1 cellular context compared by ENCODE assay signal in the genomic region with DNA sequence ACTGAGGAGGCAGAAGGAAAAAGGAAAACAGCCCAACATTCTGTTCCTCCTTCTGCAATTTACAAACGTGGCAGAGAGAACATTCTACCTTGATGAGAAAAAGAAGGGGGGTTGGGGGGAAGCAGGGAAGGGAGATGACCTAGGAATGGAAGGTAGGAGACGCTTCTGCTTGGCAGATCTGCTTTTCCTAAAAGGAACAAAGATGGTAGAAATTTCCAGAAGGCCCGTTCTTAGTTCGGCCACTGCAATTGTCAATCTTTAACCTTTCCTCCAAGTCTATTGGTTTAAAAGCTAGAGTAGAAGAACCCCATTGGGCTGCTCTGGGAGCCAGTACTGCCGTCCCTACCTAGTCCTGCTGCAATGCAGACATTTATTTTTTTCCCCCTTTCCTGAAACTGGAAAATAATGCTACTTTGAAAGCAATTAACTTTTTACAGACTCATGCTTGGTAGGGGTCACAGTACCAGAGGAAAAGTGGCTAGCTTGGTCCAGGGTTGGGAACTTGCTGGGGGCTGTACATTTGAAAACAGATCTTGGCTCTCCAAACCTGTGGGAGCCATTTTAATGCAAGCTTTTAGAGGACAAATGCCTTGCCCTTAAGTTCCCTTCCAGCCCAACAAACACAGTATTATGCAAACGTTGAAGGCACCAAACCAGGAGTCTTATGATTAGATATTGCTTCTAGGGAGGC.
TF ChIP-seq lines count a peak whose summit lies in the region.

No MANE protein-coding gene starts in this region.

TF ChIP-seq in HepG2, 621 proteins besides CTCF, POLR2A, EP300 and RAD21 (continued from another document and continues in another):
- no peak for TF ChIP-seq ZNF318 (CRISPR knock-in tag; IDR thresholded peaks at IDR 0.05)
- TF ChIP-seq TSC22D2 (CRISPR knock-in tag; IDR thresholded peaks at IDR 0.05; ENCODE audit: borderline replicate concordance) = peak; percentile 26; the same call in 1 of the 2 replicates
- TF ChIP-seq ZNF430 (CRISPR knock-in tag; IDR thresholded peaks at IDR 0.05) = 0 out of 2 replicates have a peak, but pooled peaks have one; percentile 24
- TF ChIP-seq ZSCAN25 (CRISPR knock-in tag; IDR thresholded peaks at IDR 0.05) = no peak
- peak; percentile 86; the same call in 1 of the 2 replicates for TF ChIP-seq RNF219 (CRISPR knock-in tag; IDR thresholded peaks at IDR 0.05)
- 0 out of 2 replicates have a peak, but pooled peaks have one; percentile 10 for TF ChIP-seq MYNN (CRISPR knock-in tag; IDR thresholded peaks at IDR 0.05; ENCODE audit: low read depth)
- TF ChIP-seq, protein P1, sequence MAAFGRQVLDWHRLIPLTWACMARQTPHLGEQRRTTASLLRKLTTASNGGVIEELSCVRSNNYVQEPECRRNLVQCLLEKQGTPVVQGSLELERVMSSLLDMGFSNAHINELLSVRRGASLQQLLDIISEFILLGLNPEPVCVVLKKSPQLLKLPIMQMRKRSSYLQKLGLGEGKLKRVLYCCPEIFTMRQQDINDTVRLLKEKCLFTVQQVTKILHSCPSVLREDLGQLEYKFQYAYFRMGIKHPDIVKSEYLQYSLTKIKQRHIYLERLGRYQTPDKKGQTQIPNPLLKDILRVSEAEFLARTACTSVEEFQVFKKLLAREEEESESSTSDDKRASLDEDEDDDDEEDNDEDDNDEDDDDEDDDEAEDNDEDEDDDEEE (CRISPR knock-in tag; IDR thresholded peaks at IDR 0.05) = no peak
- TF ChIP-seq ZNF331 (CRISPR knock-in tag; IDR thresholded peaks at IDR 0.05) = 0 out of 2 replicates have a peak, but pooled peaks have one; percentile 16
- peak; percentile 75; the same call in 1 of the 2 replicates for TF ChIP-seq ZSCAN30 (CRISPR knock-in tag; IDR thresholded peaks at IDR 0.05)
- TF ChIP-seq ZNF7 (CRISPR knock-in tag; IDR thresholded peaks at IDR 0.05) = peak; percentile 50; the same call in 1 of the 2 replicates
- TF ChIP-seq YY1 (IDR thresholded peaks at IDR 0.05; ENCODE audit: insufficient read depth, insufficient replicate concordance, low read depth, low read length) = peak; percentile 53
- no peak for TF ChIP-seq ZNF788 (CRISPR knock-in tag; IDR thresholded peaks at IDR 0.05; ENCODE audit: borderline replicate concordance)
- peak; percentile 68 for TF ChIP-seq NFYC (CRISPR knock-in tag; IDR thresholded peaks at IDR 0.05)
- TF ChIP-seq, protein P2, sequence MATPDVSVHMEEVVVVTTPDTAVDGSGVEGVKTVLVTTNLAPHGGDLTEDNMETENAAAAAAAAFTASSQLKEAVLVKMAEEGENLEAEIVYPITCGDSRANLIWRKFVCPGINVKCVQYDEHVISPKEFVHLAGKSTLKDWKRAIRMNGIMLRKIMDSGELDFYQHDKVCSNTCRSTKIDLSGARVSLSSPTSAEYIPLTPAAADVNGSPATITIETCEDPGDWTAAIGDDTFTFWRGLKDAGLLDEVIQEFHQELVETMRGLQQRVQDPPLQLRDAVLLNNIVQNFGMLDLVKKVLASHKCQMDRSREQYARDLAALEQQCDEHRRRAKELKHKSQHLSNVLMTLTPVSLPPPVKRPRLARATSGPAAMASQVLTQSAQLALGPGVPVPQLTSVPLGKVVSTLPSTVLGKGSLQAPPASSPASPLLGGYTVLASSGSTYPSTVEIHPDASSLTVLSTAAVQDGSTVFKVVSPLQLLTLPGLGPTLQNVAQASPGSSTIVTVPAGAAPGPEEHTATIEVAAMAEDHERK (CRISPR knock-in tag; IDR thresholded peaks at IDR 0.05; ENCODE audit: low read depth) = no peak
- no peak for TF ChIP-seq ZC3H13 (CRISPR knock-in tag; IDR thresholded peaks at IDR 0.05)
- peak; percentile 59; the same call in 1 of the 2 replicates for TF ChIP-seq POLR2G (IDR thresholded peaks at IDR 0.05; ENCODE audit: low read depth, low read length)
- TF ChIP-seq ZNF264 (CRISPR knock-in tag; IDR thresholded peaks at IDR 0.05) = 0 out of 2 replicates have a peak, but pooled peaks have one; percentile 27
- no peak; the same call in 1 of the 2 replicates for TF ChIP-seq PHF21A (CRISPR knock-in tag; IDR thresholded peaks at IDR 0.05)
- TF ChIP-seq IKZF5 (CRISPR knock-in tag; IDR thresholded peaks at IDR 0.05) = peak; percentile 33; the same call in 1 of the 2 replicates
- peak; percentile 77; the same call in 1 of the 2 replicates for TF ChIP-seq ZNF567 (CRISPR knock-in tag; IDR thresholded peaks at IDR 0.05; ENCODE audit: borderline replicate concordance)
- no peak for TF ChIP-seq ZNF451 (CRISPR knock-in tag; IDR thresholded peaks at IDR 0.05)
- TF ChIP-seq ZNF670 (CRISPR knock-in tag; IDR thresholded peaks at IDR 0.05; ENCODE audit: borderline replicate concordance) = 0 out of 2 replicates have a peak, but pooled peaks have one; percentile 26
- TF ChIP-seq ZBTB7A (CRISPR knock-in tag; IDR thresholded peaks at IDR 0.05) = no peak
- TF ChIP-seq ZNF562 (CRISPR knock-in tag; IDR thresholded peaks at IDR 0.05; ENCODE audit: borderline replicate concordance) = no peak
- no peak for TF ChIP-seq HNRNPL (IDR thresholded peaks at IDR 0.05; ENCODE audit: low read depth, low read length)
- no peak for TF ChIP-seq ZMAT3 (CRISPR knock-in tag; conservative IDR thresholded peaks at IDR 0.05)
- peak; percentile 29 for TF ChIP-seq ARID5B (CRISPR knock-in tag; IDR thresholded peaks at IDR 0.05)
- peak; percentile 19 for TF ChIP-seq XRCC5 (optimal IDR thresholded peaks at IDR 0.05; ENCODE audit: low read length)
- TF ChIP-seq ZNF619 (CRISPR knock-in tag; IDR thresholded peaks at IDR 0.05) = peak; percentile 19; the same call in 1 of the 2 replicates
- TF ChIP-seq, protein P3, sequence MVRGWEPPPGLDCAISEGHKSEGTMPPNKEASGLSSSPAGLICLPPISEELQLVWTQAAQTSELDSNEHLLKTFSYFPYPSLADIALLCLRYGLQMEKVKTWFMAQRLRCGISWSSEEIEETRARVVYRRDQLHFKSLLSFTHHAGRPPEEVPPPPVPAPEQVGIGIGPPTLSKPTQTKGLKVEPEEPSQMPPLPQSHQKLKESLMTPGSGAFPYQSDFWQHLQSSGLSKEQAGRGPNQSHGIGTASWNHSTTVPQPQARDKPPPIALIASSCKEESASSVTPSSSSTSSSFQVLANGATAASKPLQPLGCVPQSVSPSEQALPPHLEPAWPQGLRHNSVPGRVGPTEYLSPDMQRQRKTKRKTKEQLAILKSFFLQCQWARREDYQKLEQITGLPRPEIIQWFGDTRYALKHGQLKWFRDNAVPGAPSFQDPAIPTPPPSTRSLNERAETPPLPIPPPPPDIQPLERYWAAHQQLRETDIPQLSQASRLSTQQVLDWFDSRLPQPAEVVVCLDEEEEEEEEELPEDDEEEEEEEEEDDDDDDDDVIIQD (CRISPR knock-in tag; IDR thresholded peaks at IDR 0.05; ENCODE audit: low read depth) = peak; percentile 88
- TF ChIP-seq MBNL3 (CRISPR knock-in tag; conservative IDR thresholded peaks at IDR 0.05) = no peak
